Comparison of ENCODE assay signal across 14 cellular contexts in genomic region chr3:133620066-133620784, GRCh38. TPM values are rescaled to one million over a fixed set of nuclear protein-coding genes. Genes with fewer than 3 reads are reported as not detected.
A peak's percentile ranks its signal among the peaks of the same experiment; 100 is the strongest.
DNase-seq lines count a peak whose midpoint lies in the region; ATAC-seq and TF ChIP-seq lines count a peak whose summit lies in the region.
"Had no signal": no experiment of that assay in that cellular context is flagged by ENCODE, and none has a peak within 500 bp of the region (broad histone marks: within the 10 kb centered on the region; RNA-seq: fewer than 3 reads in every experiment).

No MANE protein-coding gene starts in this region.

- H3K27ac ChIP-seq in hepatocyte (no peak overlapping the region), smooth muscle cell (ENCODE audit: low read depth) (no peak overlapping the region)

- H2AFZ ChIP-seq in hepatocyte (no peak overlapping the region), smooth muscle cell (ENCODE audit: low read depth) (no peak overlapping the region)

- H3K27me3 ChIP-seq in hepatocyte = no peaks in the 10 kb centered on the region
- H3K27me3 ChIP-seq in smooth muscle cell (ENCODE audit: low read depth) = no peaks in the 10 kb centered on the region

- H4K20me1 ChIP-seq in hepatocyte (ENCODE audit: insufficient read depth, poor library complexity, severe bottlenecking) (no peaks in the 10 kb centered on the region), smooth muscle cell (ENCODE audit: low read depth) (no peaks in the 10 kb centered on the region)

- peaks cover 6% of the 10 kb centered on the region for H3K36me3 Mint-ChIP-seq in T-helper 17 cell (ENCODE audit: low read depth)

- H3K9me3 ChIP-seq in T-helper 17 cell (ENCODE audit: control insufficient read depth, low read length, poor library complexity, severe bottlenecking) (no peaks in the 10 kb centered on the region), hepatocyte (ENCODE audit: low read depth) (no peaks in the 10 kb centered on the region), smooth muscle cell (replicated peaks; ENCODE audit: low read depth) (no peaks in the 10 kb centered on the region)

- no peak for TF ChIP-seq CTCF in hepatocyte (IDR thresholded peaks at IDR 0.05; ENCODE audit: poor library complexity)
- no peak for TF ChIP-seq CTCF in smooth muscle cell (IDR thresholded peaks at IDR 0.05; ENCODE audit: borderline replicate concordance, insufficient read depth, poor library complexity, severe bottlenecking)

- H3K4me2 ChIP-seq in hepatocyte (no peak overlapping the region), smooth muscle cell (no peak overlapping the region)

- no peaks in the 10 kb centered on the region for H3F3A ChIP-seq in smooth muscle cell (ENCODE audit: low read depth)

- no peaks in the 10 kb centered on the region for H3K9me2 ChIP-seq in hepatocyte (replicated peaks; ENCODE audit: insufficient read depth)

- no peak overlapping the region for H3K9ac ChIP-seq in smooth muscle cell (ENCODE audit: low read depth)

- H3K27me3 Mint-ChIP-seq in T-helper 17 cell = no peaks in the 10 kb centered on the region

- ATAC-seq in GM18508 (IDR thresholded peaks at IDR 0.05; ENCODE audit: insufficient read depth, unreplicated experiment) (peak; percentile 98), GM19463 (IDR thresholded peaks at IDR 0.05; ENCODE audit: unreplicated experiment) (peak; percentile 98), HG02981 (IDR thresholded peaks at IDR 0.05; ENCODE audit: unreplicated experiment) (peak; percentile 99), T-helper 17 cell (peak; percentile 42)

- no peak overlapping the region for H3K4me3 Mint-ChIP-seq in T-helper 17 cell
- H3K4me3 Mint-ChIP-seq: HFFc6, neural crest cell had no signal

- no peak overlapping the region for H3K27ac Mint-ChIP-seq in T-helper 17 cell
- H3K27ac Mint-ChIP-seq: HFFc6 had no signal

- H3K4me1 Mint-ChIP-seq in T-helper 17 cell = peaks cover 5% of the 10 kb centered on the region
- H3K4me1 Mint-ChIP-seq: neural crest cell had no signal

- no peaks in the 10 kb centered on the region for H3K4me1 ChIP-seq in hepatocyte (ENCODE audit: insufficient read depth)
- no peaks in the 10 kb centered on the region for H3K4me1 ChIP-seq in smooth muscle cell (ENCODE audit: low read depth)

- WGBS in hepatocyte (ENCODE audit: low lambda C conversion rate, missing lambda C conversion rate) = 98% methylated on average over 13 of the region's 13 CpGs
- 97% methylated on average over 13 of the region's 13 CpGs for WGBS in smooth muscle cell (ENCODE audit: low lambda C conversion rate)

- no peak for DNase-seq in T-helper 17 cell
- no peak for DNase-seq in hepatocyte (ENCODE audit: low spot score)
- DNase-seq in stimulated activated naive CD4-positive, alpha-beta T cell (lab: John Stamatoyannopoulos, UW) = no peak
- no peak for DNase-seq in nucleus accumbens (lab: John Stamatoyannopoulos, UW)
- DNase-seq in smooth muscle cell (lab: John Stamatoyannopoulos, UW; ENCODE audit: unreplicated experiment) = no peak
- DNase-seq: dermis blood vessel endothelial cell; HFFc6; NCI-H1930; stimulated activated CD4-positive, alpha-beta T cell treated with anti-CD3 and anti-CD28 coated beads, Interleukin-2, amount 100 ng/mL, for 48 hours; SW 1271 had no signal

- no peaks in the 10 kb centered on the region for H3K36me3 ChIP-seq in hepatocyte (replicated peaks; ENCODE audit: insufficient read depth, low read depth)
- peaks cover 30% of the 10 kb centered on the region for H3K36me3 ChIP-seq in smooth muscle cell (ENCODE audit: low read depth)

- H3K79me2 ChIP-seq in hepatocyte (no peaks in the 10 kb centered on the region), smooth muscle cell (ENCODE audit: low read depth) (no peaks in the 10 kb centered on the region)

- H3K4me3 ChIP-seq in hepatocyte = no peak overlapping the region
- H3K4me3 ChIP-seq in smooth muscle cell = no peak overlapping the region

RNA-seq across cellular contexts. Expression of gene TOPBP1, which starts 41.5 kb away (rescaled TPM):
- total RNA-seq in T-helper 17 cell (10 to 100 TPM; 33.5 to 46.3 TPM), hepatocyte (27.1 and 29.0 TPM in 2 replicates), smooth muscle cell (27.5 and 43.1 TPM in 2 replicates)
- polyA plus RNA-seq in hepatocyte (8.0 and 8.3 TPM in 2 replicates), smooth muscle cell (8.3 and 8.4 TPM in 2 replicates)

RNA-seq across cellular contexts. Expression of gene CDV3, which starts 46.7 kb away (rescaled TPM):
- total RNA-seq in T-helper 17 cell = 100 to 1,000 TPM; 196 to 239 TPM
- 223 and 243 TPM in 2 replicates for total RNA-seq in hepatocyte
- polyA plus RNA-seq in hepatocyte = 96.2 and 97.6 TPM in 2 replicates
- total RNA-seq in smooth muscle cell = 135 and 139 TPM in 2 replicates
- 70.2 and 84.0 TPM in 2 replicates for polyA plus RNA-seq in smooth muscle cell

Comparison
In these comparisons a context has a peak if more than half of its experiments do, and no peak if none do; other contexts are left out.
1. ATAC-seq: peak in every context shown above with its lines; median percentile 99 in HG02981; 98 in GM18508; 98 in GM19463; 42 in T-helper 17 cell.